11 cellular contexts compared by ENCODE assay signal in genomic region chr11:61718613-61719302, GRCh38. TPM values are rescaled to one million over a fixed set of nuclear protein-coding genes. Genes with fewer than 3 reads are reported as not detected.
DNase-seq lines count a peak whose midpoint lies in the region; ATAC-seq and TF ChIP-seq lines count a peak whose summit lies in the region.
"Had no signal": no experiment of that assay in that cellular context is flagged by ENCODE, and none has a peak within 500 bp of the region (broad histone marks: within the 10 kb centered on the region; RNA-seq: fewer than 3 reads in every experiment).

No MANE protein-coding gene starts in this region.

- no peak for DNase-seq in AG04449 (ENCODE audit: low read depth, low spot score)
- DNase-seq in NCI-H69 (lab: John Stamatoyannopoulos, UW) = peak; percentile 52
- DNase-seq in fibroblast of the aortic adventitia (ENCODE audit: low read depth) = peak; percentile 55
- no peak for DNase-seq in GM13977 (ENCODE audit: low spot score)
- DNase-seq: activated naive CD8-positive, alpha-beta T cell treated with anti-CD3 and anti-CD28 coated beads, Interleukin-2, amount 50 U/mL, for 24 hours; CD4-positive, CD25-positive, alpha-beta regulatory T cell; stimulated activated CD4-positive, alpha-beta T cell treated with anti-CD3 and anti-CD28 coated beads, Interleukin-2, amount 100 ng/mL, for 24 hours had no signal

- peak overlapping the region; percentile 42 for H3K27ac ChIP-seq in neural cell (ENCODE audit: low read length)

- H3K36me3 ChIP-seq in neural cell (ENCODE audit: insufficient read depth, low read length) = no peaks in the 10 kb centered on the region

- H4K20me1 ChIP-seq in neural cell (ENCODE audit: insufficient read depth) = no peaks in the 10 kb centered on the region

- TF ChIP-seq RAD21 in neural cell (conservative IDR thresholded peaks at IDR 0.05) = peak; percentile 9

- H2AFZ ChIP-seq in neural cell (ENCODE audit: low read depth, low read length) = peak overlapping the region; percentile 33

- CTCF ChIA-PET in AG04449 (lab: Yijun Ruan, JAX) = interaction anchor here (0.9 to 12.5 kb wide), 11 partner anchors 10 to 240 kb away, joined by 3 to 116 read pairs (median 4); no protein-coding TSS in a partner anchor

- POLR2A ChIA-PET in AG04449 (lab: Yijun Ruan, JAX) = interaction anchor here (0.8 to 0.9 kb wide), 3 partner anchors 19 to 1008 kb away, joined by 3 read pairs; partner anchors contain the start of gene HNRNPUL2

- H3K9ac ChIP-seq in neural cell (ENCODE audit: low read length) = peak overlapping the region; percentile 70

- no peaks in the 10 kb centered on the region for H3K27me3 ChIP-seq in neural cell (ENCODE audit: insufficient read depth, low read depth, low read length)

- H3F3A ChIP-seq in neural cell (ENCODE audit: insufficient read depth, low read length, poor library complexity, severe bottlenecking) = no peaks in the 10 kb centered on the region

- H3K9me3 ChIP-seq in neural cell (ENCODE audit: low read length) = no peaks in the 10 kb centered on the region

- in situ Hi-C loops in GM13977 (cut with MboI; ENCODE audit: low pct_unique_long_range_greater_than_20kb, low sequenced_read_pairs, unreplicated experiment) = no loop called here

- peak overlapping the region; percentile 51 for H3K4me2 ChIP-seq in neural cell (ENCODE audit: low read length)

- no peaks in the 10 kb centered on the region for H3K79me2 ChIP-seq in neural cell (replicated peaks; ENCODE audit: insufficient read depth, low read length)

- H3K9me2 ChIP-seq in neural cell (ENCODE audit: insufficient read depth, low read length) = no peaks in the 10 kb centered on the region

- ATAC-seq in GM21423 (IDR thresholded peaks at IDR 0.05; ENCODE audit: unreplicated experiment) = no peak
- ATAC-seq in activated CD4-positive, CD25-positive, alpha-beta regulatory T cell treated with anti-CD3 and anti-CD28 coated beads, Interleukin-2, amount 50 U/mL, for 24 hours = no peak
- ATAC-seq in HG02798 (IDR thresholded peaks at IDR 0.05; ENCODE audit: poor library complexity, unreplicated experiment) = no peak
- ATAC-seq: activated naive CD8-positive, alpha-beta T cell treated with anti-CD3 and anti-CD28 coated beads, Interleukin-2, amount 50 U/mL, for 24 hours had no signal

- no peak for TF ChIP-seq EP300 in neural cell (conservative IDR thresholded peaks at IDR 0.05; ENCODE audit: poor library complexity, severe bottlenecking)

- no peak for TF ChIP-seq CTCF in AG04449 (IDR thresholded peaks at IDR 0.05; ENCODE audit: insufficient read depth, low read length, missing control alignments)
- TF ChIP-seq CTCF in fibroblast of the aortic adventitia (IDR thresholded peaks at IDR 0.05; ENCODE audit: insufficient read depth, low read length) = no peak
- TF ChIP-seq CTCF in neural cell (IDR thresholded peaks at IDR 0.05; ENCODE audit: poor library complexity, severe bottlenecking) = peak; percentile 19
- no peak for TF ChIP-seq CTCF in GM13977 (IDR thresholded peaks at IDR 0.05; ENCODE audit: extremely low read depth, insufficient read depth, missing control alignments)

- peak overlapping the region; percentile 67 for H3K4me3 ChIP-seq in AG04449 (ENCODE audit: low read depth, low read length)
- peak overlapping the region; percentile 60 for H3K4me3 ChIP-seq in fibroblast of the aortic adventitia (ENCODE audit: low read depth, low read length)
- H3K4me3 ChIP-seq in neural cell (ENCODE audit: low read length) = peak overlapping the region; percentile 65

TF ChIP-seq in neural cell, 6 proteins besides CTCF, POLR2A, EP300 and RAD21:
- peak; percentile 72 for TF ChIP-seq POLR2AphosphoS5 (IDR thresholded peaks at IDR 0.05)
- no peak for TF ChIP-seq MXI1 (conservative IDR thresholded peaks at IDR 0.05; ENCODE audit: poor library complexity, severe bottlenecking)
TF ChIP-seq in neural cell: peak in this region for 1.

RNA-seq across cellular contexts. Expression of gene MYRF, which starts 33.7 kb away (rescaled TPM):
- 0.16 and 0.18 TPM in 2 replicates for total RNA-seq in fibroblast of the aortic adventitia (ENCODE audit: low replicate concordance)
- polyA plus RNA-seq in neural cell = 0.16 and 0.86 TPM in 2 replicates
- polyA minus RNA-seq in neural cell = 0.46 TPM in 1 of 2 replicates, not detected in the other

RNA-seq across cellular contexts. Expression of gene DAGLA, which starts 38.6 kb away (rescaled TPM):
- total RNA-seq in fibroblast of the aortic adventitia (ENCODE audit: low replicate concordance) = 1.1 and 4.2 TPM in 2 replicates
- 4.5 and 5.7 TPM in 2 replicates for polyA plus RNA-seq in neural cell
- polyA minus RNA-seq in neural cell = 9.7 and 12.4 TPM in 2 replicates

Comparison
In these comparisons a context has a peak if more than half of its experiments do, and no peak if none do; other contexts are left out.
1. DNase-seq: peak in NCI-H69 (single experiment) and fibroblast of the aortic adventitia (single experiment); none in AG04449 (single experiment) and GM13977 (single experiment).
2. Peak in every context shown above with its lines, with median percentiles within 50 percentile points of each other: H3K4me3 ChIP-seq.